In genomic region chr13:98476106-98476505, GRCh38 we compare ENCODE assay signal across 8 cellular contexts.
A peak's percentile ranks its signal among the peaks of the same experiment; 100 is the strongest.
DNase-seq lines count a peak whose midpoint lies in the region; ATAC-seq and TF ChIP-seq lines count a peak whose summit lies in the region.

No MANE protein-coding gene starts in this region.

- in situ Hi-C loops in G401 (cut with HindIII; ENCODE audit: low sequenced_read_pairs) (no loop called here), KBM-7 (cut with MboI; ENCODE audit: low pct_unique_long_range_greater_than_20kb, low sequenced_read_pairs) (no loop called here)

- ATAC-seq in GM19025 (IDR thresholded peaks at IDR 0.05; ENCODE audit: low read depth, unreplicated experiment) (peak; percentile 15), HG02943 (IDR thresholded peaks at IDR 0.05; ENCODE audit: low read depth, unreplicated experiment) (peak; percentile 28), activated B cell treated with CpG ODN at 0.5 μM for 24 hours (ENCODE audit: low read depth) (peak; percentile 14)

- H3K4me1 Mint-ChIP-seq in activated B cell treated with CpG ODN at 0.5 μM for 24 hours: peaks cover 46% of the 10 kb centered on the region
- peaks cover 48% of the 10 kb centered on the region for H3K4me1 Mint-ChIP-seq in endothelial cell (ENCODE audit: unreplicated experiment)

- TF ChIP-seq CTCF in activated B cell treated with CpG ODN at 0.5 μM for 24 hours (IDR thresholded peaks at IDR 0.05) (no peak), endothelial cell (IDR thresholded peaks at IDR 0.05; ENCODE audit: unreplicated experiment) (no peak)

- H3K27me3 Mint-ChIP-seq in activated B cell treated with CpG ODN at 0.5 μM for 24 hours (no peaks in the 10 kb centered on the region), endothelial cell (ENCODE audit: unreplicated experiment) (peaks cover 18% of the 10 kb centered on the region)

- CTCF ChIA-PET in activated B cell treated with CpG ODN at 0.5 μM for 24 hours (lab: Charles Lee): interaction anchor here (0.6 to 1.5 kb wide), 8 partner anchors 8 to 220 kb away, joined by 3 to 4 read pairs (median 3); no protein-coding TSS in a partner anchor

- no peak for DNase-seq in activated B cell treated with CpG ODN at 0.5 μM for 24 hours
- DNase-seq in endothelial cell (ENCODE audit: low spot score): no peak
- peak; percentile 28 to 43 for DNase-seq in stimulated activated CD4-positive, alpha-beta T cell treated with anti-CD3 and anti-CD28 coated beads, Interleukin-4, amount 100 ng/mL, for 4 hours
- no peak for DNase-seq in G401 (ENCODE audit: low spot score)
- no peak for DNase-seq in KBM-7
- no peak for DNase-seq in EL

- H3K4me3 Mint-ChIP-seq in activated B cell treated with CpG ODN at 0.5 μM for 24 hours (peak overlapping the region; percentile 76), endothelial cell (ENCODE audit: unreplicated experiment) (peak overlapping the region; percentile 63)

- intact Hi-C loops in activated B cell treated with CpG ODN at 0.5 μM for 24 hours (cut with micrococcal nuclease): loop anchor here (1.0 to 2.0 kb wide), 4 partner anchors 11 to 177 kb away; partner anchors contain the start of gene STK24

- peak overlapping the region; percentile 94 for H3K27ac Mint-ChIP-seq in activated B cell treated with CpG ODN at 0.5 μM for 24 hours
- H3K27ac Mint-ChIP-seq in endothelial cell (ENCODE audit: unreplicated experiment): peak overlapping the region; percentile 91

- H3K9me3 Mint-ChIP-seq in activated B cell treated with CpG ODN at 0.5 μM for 24 hours: no peaks in the 10 kb centered on the region
- no peaks in the 10 kb centered on the region for H3K9me3 Mint-ChIP-seq in endothelial cell (ENCODE audit: unreplicated experiment)

- POLR2A ChIA-PET in activated B cell treated with CpG ODN at 0.5 μM for 24 hours (lab: Charles Lee): interaction anchor here (0.5 to 1.7 kb wide), 8 partner anchors 9 to 100 kb away, joined by 3 to 22 read pairs (median 5); partner anchors contain the start of gene STK24

- H3K36me3 Mint-ChIP-seq in activated B cell treated with CpG ODN at 0.5 μM for 24 hours (ENCODE audit: low read depth): peaks cover 58% of the 10 kb centered on the region
- peaks cover 44% of the 10 kb centered on the region for H3K36me3 Mint-ChIP-seq in endothelial cell (ENCODE audit: low read depth, unreplicated experiment)

Comparison
In these comparisons a context has a peak if more than half of its experiments do, and no peak if none do; other contexts are left out.
1. DNase-seq: peak in stimulated activated CD4-positive, alpha-beta T cell treated with anti-CD3 and anti-CD28 coated beads, Interleukin-4, amount 100 ng/mL, for 4 hours (2 of 2); none in activated B cell treated with CpG ODN at 0.5 μM for 24 hours (single experiment), endothelial cell (single experiment), G401 (single experiment), KBM-7 (single experiment) and EL (single experiment).
2. Peak in every context shown above with its lines, with median percentiles within 50 percentile points of each other: ATAC-seq.